In the genomic region with DNA sequence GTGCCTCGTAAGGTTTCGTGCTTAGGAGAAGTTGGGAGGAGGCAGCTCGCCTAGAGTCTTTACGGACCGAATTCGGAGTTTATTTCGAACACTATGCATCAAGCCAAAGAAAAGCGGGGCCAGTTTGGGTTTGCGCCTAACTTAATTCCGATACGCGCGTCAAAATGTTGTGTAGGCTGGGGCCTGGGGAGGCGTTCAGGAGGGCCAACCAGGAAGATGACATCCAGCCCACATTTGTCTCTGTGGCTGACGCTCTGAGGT, we compare ENCODE assay signal across 1 cellular context.
TF ChIP-seq lines count a peak whose summit lies in the region.

No MANE protein-coding gene starts in this region.

TF ChIP-seq in GM23338, 12 proteins besides CTCF, POLR2A, EP300 and RAD21 (continued from another document):
- TF ChIP-seq, protein P1, sequence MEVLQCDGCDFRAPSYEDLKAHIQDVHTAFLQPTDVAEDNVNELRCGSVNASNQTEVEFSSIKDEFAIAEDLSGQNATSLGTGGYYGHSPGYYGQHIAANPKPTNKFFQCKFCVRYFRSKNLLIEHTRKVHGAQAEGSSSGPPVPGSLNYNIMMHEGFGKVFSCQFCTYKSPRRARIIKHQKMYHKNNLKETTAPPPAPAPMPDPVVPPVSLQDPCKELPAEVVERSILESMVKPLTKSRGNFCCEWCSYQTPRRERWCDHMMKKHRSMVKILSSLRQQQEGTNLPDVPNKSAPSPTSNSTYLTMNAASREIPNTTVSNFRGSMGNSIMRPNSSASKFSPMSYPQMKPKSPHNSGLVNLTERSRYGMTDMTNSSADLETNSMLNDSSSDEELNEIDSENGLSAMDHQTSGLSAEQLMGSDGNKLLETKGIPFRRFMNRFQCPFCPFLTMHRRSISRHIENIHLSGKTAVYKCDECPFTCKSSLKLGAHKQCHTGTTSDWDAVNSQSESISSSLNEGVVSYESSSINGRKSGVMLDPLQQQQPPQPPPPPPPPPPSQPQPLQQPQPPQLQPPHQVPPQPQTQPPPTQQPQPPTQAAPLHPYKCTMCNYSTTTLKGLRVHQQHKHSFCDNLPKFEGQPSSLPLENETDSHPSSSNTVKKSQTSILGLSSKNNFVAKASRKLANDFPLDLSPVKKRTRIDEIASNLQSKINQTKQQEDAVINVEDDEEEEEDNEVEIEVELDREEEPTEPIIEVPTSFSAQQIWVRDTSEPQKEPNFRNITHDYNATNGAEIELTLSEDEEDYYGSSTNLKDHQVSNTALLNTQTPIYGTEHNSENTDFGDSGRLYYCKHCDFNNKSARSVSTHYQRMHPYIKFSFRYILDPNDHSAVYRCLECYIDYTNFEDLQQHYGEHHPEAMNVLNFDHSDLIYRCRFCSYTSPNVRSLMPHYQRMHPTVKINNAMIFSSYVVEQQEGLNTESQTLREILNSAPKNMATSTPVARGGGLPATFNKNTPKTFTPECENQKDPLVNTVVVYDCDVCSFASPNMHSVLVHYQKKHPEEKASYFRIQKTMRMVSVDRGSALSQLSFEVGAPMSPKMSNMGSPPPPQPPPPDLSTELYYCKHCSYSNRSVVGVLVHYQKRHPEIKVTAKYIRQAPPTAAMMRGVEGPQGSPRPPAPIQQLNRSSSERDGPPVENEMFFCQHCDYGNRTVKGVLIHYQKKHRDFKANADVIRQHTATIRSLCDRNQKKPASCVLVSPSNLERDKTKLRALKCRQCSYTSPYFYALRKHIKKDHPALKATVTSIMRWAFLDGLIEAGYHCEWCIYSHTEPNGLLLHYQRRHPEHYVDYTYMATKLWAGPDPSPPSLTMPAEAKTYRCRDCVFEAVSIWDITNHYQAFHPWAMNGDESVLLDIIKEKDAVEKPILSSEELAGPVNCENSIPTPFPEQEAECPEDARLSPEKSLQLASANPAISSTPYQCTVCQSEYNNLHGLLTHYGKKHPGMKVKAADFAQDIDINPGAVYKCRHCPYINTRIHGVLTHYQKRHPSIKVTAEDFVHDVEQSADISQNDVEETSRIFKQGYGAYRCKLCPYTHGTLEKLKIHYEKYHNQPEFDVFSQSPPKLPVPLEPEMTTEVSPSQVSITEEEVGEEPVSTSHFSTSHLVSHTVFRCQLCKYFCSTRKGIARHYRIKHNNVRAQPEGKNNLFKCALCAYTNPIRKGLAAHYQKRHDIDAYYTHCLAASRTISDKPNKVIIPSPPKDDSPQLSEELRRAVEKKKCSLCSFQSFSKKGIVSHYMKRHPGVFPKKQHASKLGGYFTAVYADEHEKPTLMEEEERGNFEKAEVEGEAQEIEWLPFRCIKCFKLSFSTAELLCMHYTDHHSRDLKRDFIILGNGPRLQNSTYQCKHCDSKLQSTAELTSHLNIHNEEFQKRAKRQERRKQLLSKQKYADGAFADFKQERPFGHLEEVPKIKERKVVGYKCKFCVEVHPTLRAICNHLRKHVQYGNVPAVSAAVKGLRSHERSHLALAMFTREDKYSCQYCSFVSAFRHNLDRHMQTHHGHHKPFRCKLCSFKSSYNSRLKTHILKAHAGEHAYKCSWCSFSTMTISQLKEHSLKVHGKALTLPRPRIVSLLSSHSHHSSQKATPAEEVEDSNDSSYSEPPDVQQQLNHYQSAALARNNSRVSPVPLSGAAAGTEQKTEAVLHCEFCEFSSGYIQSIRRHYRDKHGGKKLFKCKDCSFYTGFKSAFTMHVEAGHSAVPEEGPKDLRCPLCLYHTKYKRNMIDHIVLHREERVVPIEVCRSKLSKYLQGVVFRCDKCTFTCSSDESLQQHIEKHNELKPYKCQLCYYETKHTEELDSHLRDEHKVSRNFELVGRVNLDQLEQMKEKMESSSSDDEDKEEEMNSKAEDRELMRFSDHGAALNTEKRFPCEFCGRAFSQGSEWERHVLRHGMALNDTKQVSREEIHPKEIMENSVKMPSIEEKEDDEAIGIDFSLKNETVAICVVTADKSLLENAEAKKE (CRISPR knock-in tag; IDR thresholded peaks at IDR 0.05) = no peak
